ENCODE assay signal across 8 cellular contexts in the genomic region with DNA sequence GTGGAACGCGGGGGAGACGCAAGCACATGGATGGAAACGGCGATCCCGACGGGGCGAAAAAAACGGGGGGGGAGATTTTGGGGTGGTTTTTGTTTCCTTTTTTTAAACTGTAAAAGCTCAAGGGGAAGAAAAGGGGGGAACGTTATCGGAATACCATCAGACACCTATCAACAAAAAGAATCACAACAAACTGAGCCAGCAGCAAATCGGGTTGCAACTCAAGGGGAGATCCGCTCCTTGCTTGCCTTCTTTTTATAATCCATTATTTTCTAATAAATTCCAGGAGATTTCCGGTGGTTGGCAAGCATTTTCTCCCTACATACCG. TPM values are rescaled to one million over a fixed set of nuclear protein-coding genes. Genes with fewer than 3 reads are reported as not detected.
A peak's percentile ranks its signal among the peaks of the same experiment; 100 is the strongest.
DNase-seq lines count a peak whose midpoint lies in the region; ATAC-seq and TF ChIP-seq lines count a peak whose summit lies in the region.

No MANE protein-coding gene starts in this region.

- peaks cover 37% of the 10 kb centered on the region for H3K4me1 Mint-ChIP-seq in activated CD4-positive, alpha-beta T cell treated with anti-CD3 and anti-CD28 coated beads for 36 hours
- peaks cover 59% of the 10 kb centered on the region for H3K4me1 Mint-ChIP-seq in activated naive CD8-positive, alpha-beta T cell treated with anti-CD3 and anti-CD28 coated beads, Interleukin-2, amount 50 U/mL, for 24 hours

- CTCF ChIA-PET in activated CD4-positive, alpha-beta T cell treated with anti-CD3 and anti-CD28 coated beads for 36 hours (lab: Charles Lee): interaction anchor here (0.7 to 2.0 kb wide), 5 partner anchors 34 to 102 kb away, joined by 3 to 10 read pairs (median 7); no protein-coding TSS in a partner anchor

- no peak for TF ChIP-seq POLR2A in suprapubic skin (IDR thresholded peaks at IDR 0.05)

- H3K4me3 Mint-ChIP-seq in activated CD4-positive, alpha-beta T cell treated with anti-CD3 and anti-CD28 coated beads for 36 hours: peak overlapping the region; percentile 86
- H3K4me3 Mint-ChIP-seq in activated naive CD8-positive, alpha-beta T cell treated with anti-CD3 and anti-CD28 coated beads, Interleukin-2, amount 50 U/mL, for 24 hours: peak overlapping the region; percentile 92

- TF ChIP-seq CTCF in kidney epithelial cell (IDR thresholded peaks at IDR 0.05; ENCODE audit: insufficient read depth, low read length, poor library complexity, severe bottlenecking) (no peak), suprapubic skin (IDR thresholded peaks at IDR 0.05) (no peak)

- H3K4me3 ChIP-seq in kidney epithelial cell (ENCODE audit: low read depth, low read length) (peak overlapping the region; percentile 88), suprapubic skin (peak overlapping the region; percentile 59)

- WGBS in suprapubic skin: under 1% methylated on average over 15 of the region's 15 CpGs

- DNase-seq in activated CD4-positive, alpha-beta T cell treated with anti-CD3 and anti-CD28 coated beads for 36 hours: no peak
- no peak for DNase-seq in activated CD4-positive, alpha-beta T cell treated with anti-CD3 and anti-CD28 coated beads, Interleukin-2, amount 50 U/mL, for 4 hours
- no peak for DNase-seq in activated naive CD8-positive, alpha-beta T cell treated with anti-CD3 and anti-CD28 coated beads, Interleukin-2, amount 50 U/mL, for 24 hours
- DNase-seq in kidney epithelial cell (ENCODE audit: low read depth): no peak
- DNase-seq in suprapubic skin (ENCODE audit: low spot score in 2 of 2): no peak
- DNase-seq in ecto neural progenitor cell (ENCODE audit: low spot score): no peak
- no peak for DNase-seq in amniotic stem cell (lab: John Stamatoyannopoulos, UW)
- DNase-seq in NCI-H2196 treated with DMSO at 0.1 percent for 48 hours (lab: John Stamatoyannopoulos, UW; ENCODE audit: unreplicated experiment): no peak

- no peaks in the 10 kb centered on the region for H3K9me3 Mint-ChIP-seq in activated CD4-positive, alpha-beta T cell treated with anti-CD3 and anti-CD28 coated beads for 36 hours (ENCODE audit: low read depth)
- no peaks in the 10 kb centered on the region for H3K9me3 Mint-ChIP-seq in activated naive CD8-positive, alpha-beta T cell treated with anti-CD3 and anti-CD28 coated beads, Interleukin-2, amount 50 U/mL, for 24 hours

- intact Hi-C loops in activated CD4-positive, alpha-beta T cell treated with anti-CD3 and anti-CD28 coated beads for 36 hours (cut with DNase I, micrococcal nuclease): loop anchor here (2.0 to 10.0 kb wide), 10 partner anchors 36 to 1136 kb away; partner anchors contain the start of genes ELF2 (in 1 of the 2), ELMOD2 (in 1 of the 2), NOCT (in 1 of the 2) and RAB33B (in 1 of the 2)

- no peak for ATAC-seq in activated CD4-positive, alpha-beta T cell treated with anti-CD3 and anti-CD28 coated beads for 36 hours
- no peak for ATAC-seq in activated naive CD8-positive, alpha-beta T cell treated with anti-CD3 and anti-CD28 coated beads, Interleukin-2, amount 50 U/mL, for 24 hours

- no peaks in the 10 kb centered on the region for H3K9me3 ChIP-seq in suprapubic skin

- H3K27ac Mint-ChIP-seq in activated CD4-positive, alpha-beta T cell treated with anti-CD3 and anti-CD28 coated beads for 36 hours: peak overlapping the region; percentile 80
- H3K27ac Mint-ChIP-seq in activated naive CD8-positive, alpha-beta T cell treated with anti-CD3 and anti-CD28 coated beads, Interleukin-2, amount 50 U/mL, for 24 hours: peak overlapping the region; percentile 82

- POLR2A ChIA-PET in activated CD4-positive, alpha-beta T cell treated with anti-CD3 and anti-CD28 coated beads for 36 hours (lab: Charles Lee): no interaction called here

- H3K27ac ChIP-seq in suprapubic skin: peak overlapping the region; percentile 94

- no peaks in the 10 kb centered on the region for H3K27me3 ChIP-seq in kidney epithelial cell (ENCODE audit: control insufficient read depth, insufficient read depth, low read length)
- no peaks in the 10 kb centered on the region for H3K27me3 ChIP-seq in suprapubic skin

- peaks cover 16% of the 10 kb centered on the region for H3K27me3 Mint-ChIP-seq in activated CD4-positive, alpha-beta T cell treated with anti-CD3 and anti-CD28 coated beads for 36 hours
- peaks cover 32% of the 10 kb centered on the region for H3K27me3 Mint-ChIP-seq in activated naive CD8-positive, alpha-beta T cell treated with anti-CD3 and anti-CD28 coated beads, Interleukin-2, amount 50 U/mL, for 24 hours

- TF ChIP-seq EP300 in suprapubic skin (IDR thresholded peaks at IDR 0.05): no peak

- H3K36me3 ChIP-seq in kidney epithelial cell (ENCODE audit: control insufficient read depth, insufficient read depth, low read length) (no peaks in the 10 kb centered on the region), suprapubic skin (no peaks in the 10 kb centered on the region)

- H3K4me1 ChIP-seq in suprapubic skin: peaks cover 11% of the 10 kb centered on the region

- peaks cover 1% of the 10 kb centered on the region for H3K36me3 Mint-ChIP-seq in activated CD4-positive, alpha-beta T cell treated with anti-CD3 and anti-CD28 coated beads for 36 hours (ENCODE audit: low read depth)
- no peaks in the 10 kb centered on the region for H3K36me3 Mint-ChIP-seq in activated naive CD8-positive, alpha-beta T cell treated with anti-CD3 and anti-CD28 coated beads, Interleukin-2, amount 50 U/mL, for 24 hours (ENCODE audit: low read depth)

RNA-seq across cellular contexts. Expression of gene MAML3, which starts 0.6 kb away (rescaled TPM):
- 1 to 10 TPM; 1.6 to 1.9 TPM for total RNA-seq in activated CD4-positive, alpha-beta T cell treated with anti-CD3 and anti-CD28 coated beads for 36 hours
- total RNA-seq in kidney epithelial cell (2.7 and 3.5 TPM in 2 replicates), suprapubic skin (10 to 100 TPM; 18.2 to 42.7 (median 28.6) TPM)
